ENCODE assay signal across 31 cellular contexts in the genomic region with DNA sequence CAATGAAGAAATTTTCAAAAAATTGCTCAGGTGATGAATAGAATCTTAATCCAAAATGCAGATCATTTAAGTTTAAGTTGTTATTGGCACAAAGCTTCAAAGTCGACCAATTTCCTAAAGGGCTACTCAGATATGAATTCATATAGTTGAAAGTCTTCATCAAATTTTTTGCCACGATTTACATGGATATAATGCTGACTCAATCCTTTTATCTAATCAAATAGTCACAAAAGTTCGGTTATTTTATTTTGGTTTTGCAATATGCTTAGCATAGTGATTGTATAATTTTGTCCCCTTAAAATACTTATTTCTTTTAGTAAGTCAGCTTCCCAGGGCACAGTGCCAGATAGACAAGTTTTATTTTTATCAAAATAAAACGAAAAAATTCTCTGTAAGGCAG.
DNase-seq lines count a peak whose midpoint lies in the region; ATAC-seq, FAIRE-seq and TF ChIP-seq lines count a peak whose summit lies in the region.
"Had no signal": no experiment of that assay in that cellular context is flagged by ENCODE, and none has a peak within 500 bp of the region (broad histone marks: within the 10 kb centered on the region; RNA-seq: fewer than 3 reads in every experiment).

No MANE protein-coding gene starts in this region.

- H3K14ac ChIP-seq in IMR-90 (replicated peaks; ENCODE audit: low read depth, low read length): no peak overlapping the region

- H2BK5ac ChIP-seq in IMR-90 (ENCODE audit: low read depth, low read length, poor library complexity, severe bottlenecking): no peak overlapping the region

- no peaks in the 10 kb centered on the region; the same call in 1 of the 2 replicates for H3K4me1 ChIP-seq in HepG2 (ENCODE audit: insufficient read depth, low read length)
- no peaks in the 10 kb centered on the region for H3K4me1 ChIP-seq in right lobe of liver
- no peaks in the 10 kb centered on the region for H3K4me1 ChIP-seq in A549
- H3K4me1 ChIP-seq in IMR-90 (ENCODE audit: control insufficient read depth, insufficient read depth, low read length): no peaks in the 10 kb centered on the region
- H3K4me1 ChIP-seq: BE2C; BLaER1; BLaER1 treated with 17β-estradiol and CSF1 and Interleukin-3, amounts not matched to agents 10 nM and 100 nM; Caco-2 had no signal

- DNase-seq in HepG2 (ENCODE audit: low spot score): no peak
- DNase-seq in right lobe of liver: no peak
- DNase-seq in A549 (ENCODE audit: low read depth in 1 of 2, low spot score in 1 of 2): no peak
- no peak for DNase-seq in IMR-90
- no peak for DNase-seq in activated naive CD4-positive, alpha-beta T cell treated with Interleukin-2 at 50 U/mL for 16 hours
- no peak for DNase-seq in NCI-H1417 treated with DMSO at 0.1 percent for 48 hours (lab: John Stamatoyannopoulos, UW)
- DNase-seq: 8988T; ACHN; AML-193; BE2C; C1 segment of cervical spinal cord; Caco-2; Calu3; CD4-positive, alpha-beta memory T cell; CD4-positive, alpha-beta T cell; CD4-positive, CD25-positive, alpha-beta regulatory T cell; CD8-positive, alpha-beta memory T cell; CD8-positive, alpha-beta T cell; COR-L47; DMS 273 treated with DMSO at 0.1 percent for 48 hours; DMS153; DMS53; DMS79; DMS79 treated with DMSO at 0.1 percent for 48 hours; DND-41; EL had no signal

- FAIRE-seq in HepG2 (lab: Jason Lieb, UNC): no peak
- FAIRE-seq in A549 (lab: Jason Lieb, UNC): no peak
- FAIRE-seq: A204.1 had no signal

- WGBS in HepG2 (ENCODE audit: low lambda C conversion rate): 55% methylated on average over 4 of the region's 4 CpGs
- WGBS in right lobe of liver (ENCODE audit: insufficient coverage, low coverage, low lambda C conversion rate, missing lambda C conversion rate): 50% methylated on average over 4 of the region's 4 CpGs
- 16% methylated on average over 4 of the region's 4 CpGs for WGBS in A549 (ENCODE audit: missing lambda C conversion rate)
- WGBS in IMR-90 (ENCODE audit: extremely low coverage in 2 of 2, insufficient read length in 1 of 2), 2 experiments: no CpG with 5 or more reads among the region's 4 CpGs

- H3K36me3 ChIP-seq in HepG2 (replicated peaks in 1 of 2; ENCODE audit: control insufficient read depth in 1 of 2, insufficient read depth in 2 of 2, low read length in 2 of 2) (no peaks in the 10 kb centered on the region), right lobe of liver (no peaks in the 10 kb centered on the region), IMR-90 (ENCODE audit: control insufficient read depth, insufficient read depth, low read length) (no peaks in the 10 kb centered on the region)
- H3K36me3 ChIP-seq: BE2C; BLaER1; BLaER1 treated with 17β-estradiol and CSF1 and Interleukin-3, amounts not matched to agents 10 nM and 100 nM had no signal

- no peak for ATAC-seq in HepG2
- no peak for ATAC-seq in right lobe of liver
- no peak for ATAC-seq in A549
- no peak for ATAC-seq in IMR-90 (ENCODE audit: low read depth)
- ATAC-seq: CD8-positive, alpha-beta T cell had no signal

- H3K23ac ChIP-seq in IMR-90 (ENCODE audit: low read depth, low read length): no peak overlapping the region

- H3K4ac ChIP-seq in IMR-90 (ENCODE audit: low read depth, low read length): no peak overlapping the region

- in situ Hi-C loops in HepG2 (cut with HindIII; ENCODE audit: extremely low pct_ligation_motif_present, low pct_unique_long_range_greater_than_20kb): no loop called here
- in situ Hi-C loops in IMR-90 (cut with MboI; ENCODE audit: low sequenced_read_pairs): no loop called here

- TF ChIP-seq RAD21 in HepG2 (CRISPR knock-in tag; IDR thresholded peaks at IDR 0.05): no peak
- TF ChIP-seq RAD21 in A549 (conservative IDR thresholded peaks at IDR 0.05 in 1 of 2, IDR thresholded peaks at IDR 0.05 in 1 of 2): no peak
- no peak for TF ChIP-seq RAD21 in IMR-90 (IDR thresholded peaks at IDR 0.05; ENCODE audit: low read length)

- BruUV-seq in HepG2 (replicated peaks; lab: Mats Ljungman, UMichigan) (no TSS peak), IMR-90 (replicated peaks; lab: Mats Ljungman, UMichigan) (no TSS peak)

- H4K5ac ChIP-seq in IMR-90 (ENCODE audit: low read depth, low read length): no peak overlapping the region

- H3K27ac ChIP-seq in HepG2 (ENCODE audit: extremely low read length, insufficient read depth, low read length): no peak overlapping the region
- no peak overlapping the region for H3K27ac ChIP-seq in right lobe of liver
- no peak overlapping the region for H3K27ac ChIP-seq in A549
- no peak overlapping the region for H3K27ac ChIP-seq in IMR-90 (ENCODE audit: insufficient read depth, low read length)
- H3K27ac ChIP-seq: 22Rv1; BLaER1; BLaER1 treated with 17β-estradiol and CSF1 and Interleukin-3, amounts not matched to agents 10 nM and 100 nM; C4-2B had no signal

- H3K9ac ChIP-seq in HepG2 (ENCODE audit: insufficient read depth, low read depth, low read length) (no peak overlapping the region), IMR-90 (ENCODE audit: low read depth, low read length) (no peak overlapping the region)
- H3K9ac ChIP-seq: BLaER1; BLaER1 treated with 17β-estradiol and CSF1 and Interleukin-3, amounts not matched to agents 10 nM and 100 nM had no signal

- no peak overlapping the region for H2AFZ ChIP-seq in HepG2 (ENCODE audit: low read length)
- H2AFZ ChIP-seq in IMR-90 (replicated peaks; ENCODE audit: low read length, poor library complexity): no peak overlapping the region

- H4K91ac ChIP-seq in IMR-90 (ENCODE audit: insufficient read depth, low read depth, low read length): no peak overlapping the region

- H3K9me3 ChIP-seq in HepG2 (ENCODE audit: low read length) (peaks cover 31% of the 10 kb centered on the region), right lobe of liver (no peaks in the 10 kb centered on the region), A549 (peaks cover 9% of the 10 kb centered on the region; the same call in 2 of the 3 replicates), IMR-90 (ENCODE audit: control insufficient read depth, insufficient read depth, low read length) (peaks cover 13% of the 10 kb centered on the region)
- H3K9me3 ChIP-seq: BE2C had no signal

- H3K56ac ChIP-seq in IMR-90 (ENCODE audit: extremely low read depth, insufficient read depth, low read length): no peak overlapping the region

- H3K79me1 ChIP-seq in IMR-90 (ENCODE audit: low read depth in 1 of 2, low read length in 2 of 2): no peaks in the 10 kb centered on the region

- H3K9me1 ChIP-seq in IMR-90 (ENCODE audit: insufficient read depth, low read length): no peaks in the 10 kb centered on the region

- POLR2A ChIA-PET in HepG2 (lab: Yijun Ruan, JAX): no interaction called here
- POLR2A ChIA-PET in A549 (lab: Yijun Ruan, JAX): no interaction called here
- POLR2A ChIA-PET in IMR-90 (lab: Charles Lee; ENCODE audit: unreplicated experiment): no interaction called here

- no peak overlapping the region for H2AK9ac ChIP-seq in IMR-90 (replicated peaks; ENCODE audit: low read depth, low read length, poor library complexity)

- intact Hi-C loops in HepG2 (cut with micrococcal nuclease; ENCODE audit: unreplicated experiment) (no loop called here), right lobe of liver (cut with DNase I) (no loop called here), IMR-90 (cut with micrococcal nuclease) (no loop called here)

- no peak overlapping the region for H4K8ac ChIP-seq in IMR-90 (ENCODE audit: low read depth in 2 of 2, low read length in 2 of 2)

- H3K18ac ChIP-seq in IMR-90 (ENCODE audit: low read depth, low read length): no peak overlapping the region

- H3K4me2 ChIP-seq in HepG2 (ENCODE audit: low read depth, low read length) (no peak overlapping the region), A549 (no peak overlapping the region), IMR-90 (ENCODE audit: low read depth, low read length) (no peak overlapping the region)
- H3K4me2 ChIP-seq: BLaER1; BLaER1 treated with 17β-estradiol and CSF1 and Interleukin-3, amounts not matched to agents 10 nM and 100 nM had no signal

- H3K27me3 ChIP-seq in HepG2 (ENCODE audit: control insufficient read depth in 1 of 2, insufficient read depth in 2 of 2, low read length in 2 of 2): no peaks in the 10 kb centered on the region
- H3K27me3 ChIP-seq in right lobe of liver: no peaks in the 10 kb centered on the region
- H3K27me3 ChIP-seq in IMR-90 (ENCODE audit: control insufficient read depth, insufficient read depth, low read length): no peaks in the 10 kb centered on the region
- H3K27me3 ChIP-seq: BE2C; BLaER1; BLaER1 treated with 17β-estradiol and CSF1 and Interleukin-3, amounts not matched to agents 10 nM and 100 nM had no signal

- no peak overlapping the region for H2BK120ac ChIP-seq in IMR-90 (ENCODE audit: low read depth, low read length)

- CTCF ChIA-PET in HepG2 (lab: Yijun Ruan, JAX; ENCODE audit: low intra/inter-chr PET ratio, low total read pairs) (no interaction called here), A549 (lab: Yijun Ruan, JAX) (no interaction called here), IMR-90 (lab: Yijun Ruan, JAX) (no interaction called here)

- no peak for TF ChIP-seq CTCF in HepG2 (CRISPR knock-in tag; IDR thresholded peaks at IDR 0.05)
- TF ChIP-seq CTCF in right lobe of liver (IDR thresholded peaks at IDR 0.05): no peak
- no peak for TF ChIP-seq CTCF in A549 (IDR thresholded peaks at IDR 0.05)
- TF ChIP-seq CTCF in IMR-90 (conservative IDR thresholded peaks at IDR 0.05; ENCODE audit: low read depth, low read length): no peak

- no peak overlapping the region for H2AK5ac ChIP-seq in IMR-90 (ENCODE audit: low read depth, low read length)

- dilution Hi-C loops in IMR-90 (cut with HindIII; ENCODE audit: low sequenced_read_pairs, unreplicated experiment): no loop called here

- H4K20me1 ChIP-seq in HepG2 (ENCODE audit: insufficient read depth, low read length) (no peaks in the 10 kb centered on the region), IMR-90 (ENCODE audit: insufficient read depth, low read length) (no peaks in the 10 kb centered on the region)
- H4K20me1 ChIP-seq: BLaER1; BLaER1 treated with 17β-estradiol and CSF1 and Interleukin-3, amounts not matched to agents 10 nM and 100 nM had no signal

- H3K79me2 ChIP-seq in HepG2 (ENCODE audit: insufficient read depth, low read length): no peaks in the 10 kb centered on the region

- no peak overlapping the region for H2BK15ac ChIP-seq in IMR-90 (ENCODE audit: low read depth, low read length)

- H2BK20ac ChIP-seq in IMR-90 (ENCODE audit: low read depth, low read length): no peak overlapping the region

- TF ChIP-seq POLR2A in HepG2 (IDR thresholded peaks at IDR 0.05; ENCODE audit: insufficient read depth in 1 of 2, low read depth in 2 of 2, low read length in 2 of 2) (no peak), right lobe of liver (IDR thresholded peaks at IDR 0.05) (no peak), A549 (IDR thresholded peaks at IDR 0.05; ENCODE audit: low read length) (no peak), IMR-90 (IDR thresholded peaks at IDR 0.05; ENCODE audit: low read depth, low read length) (no peak)

- no peak for TF ChIP-seq EP300 in HepG2 (IDR thresholded peaks at IDR 0.05; ENCODE audit: low read depth in 2 of 2, low read length in 2 of 2)
- TF ChIP-seq EP300 in HepG2 (CRISPR knock-in tag; IDR thresholded peaks at IDR 0.05; ENCODE audit: borderline replicate concordance): no peak
- no peak for TF ChIP-seq EP300 in A549 (IDR thresholded peaks at IDR 0.05)

- no peak overlapping the region for H3K4me3 ChIP-seq in HepG2 (replicated peaks in 1 of 3; ENCODE audit: insufficient read depth in 1 of 3, low read depth in 2 of 3, low read length in 3 of 3)
- no peak overlapping the region for H3K4me3 ChIP-seq in right lobe of liver
- H3K4me3 ChIP-seq in A549: no peak overlapping the region
- no peak overlapping the region for H3K4me3 ChIP-seq in IMR-90 (ENCODE audit: insufficient read depth, low read depth, low read length)
- H3K4me3 ChIP-seq: BLaER1; BLaER1 treated with 17β-estradiol and CSF1 and Interleukin-3, amounts not matched to agents 10 nM and 100 nM had no signal
